8 cellular contexts compared by ENCODE assay signal in genomic region chr6:16238057-16238657, GRCh38. TPM values are rescaled to one million over a fixed set of nuclear protein-coding genes. Genes with fewer than 3 reads are reported as not detected.
DNase-seq lines count a peak whose midpoint lies in the region; ATAC-seq and TF ChIP-seq lines count a peak whose summit lies in the region.

Gene GMPR (plus strand): TSS chr6:16238587. CDS start chr6:16238694, 107 bp downstream.

- ATAC-seq in HG02588 (IDR thresholded peaks at IDR 0.05; ENCODE audit: unreplicated experiment), result peak; percentile 83
- peak; percentile 97 for ATAC-seq in activated CD8-positive, alpha-beta memory T cell treated with anti-CD3 and anti-CD28 coated beads, Interleukin-2, amount 10 ng/mL, durations not matched to agents 7 days and 5 days

- H3K4me3 ChIP-seq in GM12865 (ENCODE audit: low read depth, low read length), result peak within 1 kb of the TSS; percentile 59
- H3K4me3 ChIP-seq in endodermal cell (ENCODE audit: low read length), result peak within 1 kb of the TSS; percentile 80
- peak within 1 kb of the TSS; percentile 41 for H3K4me3 ChIP-seq in mesodermal cell (ENCODE audit: extremely low read depth, insufficient read depth, low read length, poor library complexity, severe bottlenecking)

- no peaks in the 10 kb centered on the region for H3K36me3 ChIP-seq in endodermal cell (ENCODE audit: control insufficient read depth, insufficient read depth, low read length)
- H3K36me3 ChIP-seq in mesodermal cell (ENCODE audit: control insufficient read depth, insufficient read depth, low read length), result no peaks in the 10 kb centered on the region

- peaks cover 29% of the 10 kb centered on the region for H3K27me3 ChIP-seq in endodermal cell (ENCODE audit: control insufficient read depth, insufficient read depth, low read length, poor library complexity, severe bottlenecking)

- 9 to 58% methylated on average over 6 to 56 of the region's 56 CpGs for WGBS in endodermal cell (ENCODE audit: insufficient coverage in 1 of 2, insufficient read length in 1 of 2), 2 experiments
- 14 to 17% methylated on average over 24 to 30 of the region's 56 CpGs for WGBS in mesodermal cell (ENCODE audit: insufficient coverage in 2 of 2), 2 experiments

- H3K4me1 Mint-ChIP-seq in activated CD8-positive, alpha-beta memory T cell treated with anti-CD3 and anti-CD28 coated beads, Interleukin-2, amount 10 ng/mL, durations not matched to agents 7 days and 5 days, result peaks cover 26% of the 10 kb centered on the region
- H3K4me1 Mint-ChIP-seq in endodermal cell, result peaks cover 22% of the 10 kb centered on the region

- no peaks in the 10 kb centered on the region for H3K9me3 Mint-ChIP-seq in activated CD8-positive, alpha-beta memory T cell treated with anti-CD3 and anti-CD28 coated beads, Interleukin-2, amount 10 ng/mL, durations not matched to agents 7 days and 5 days (ENCODE audit: low read depth)
- no peaks in the 10 kb centered on the region for H3K9me3 Mint-ChIP-seq in endodermal cell

- H3K9ac ChIP-seq in endodermal cell (ENCODE audit: extremely low read depth, low read length, poor library complexity, severe bottlenecking), result peak within 1 kb of the TSS; percentile 12

- H3K36me3 Mint-ChIP-seq in activated CD8-positive, alpha-beta memory T cell treated with anti-CD3 and anti-CD28 coated beads, Interleukin-2, amount 10 ng/mL, durations not matched to agents 7 days and 5 days, result no peaks in the 10 kb centered on the region
- no peaks in the 10 kb centered on the region for H3K36me3 Mint-ChIP-seq in endodermal cell (ENCODE audit: low read depth)

- no peak within 1 kb of the TSS for H3K27ac ChIP-seq in endodermal cell (ENCODE audit: low read depth, low read length)
- no peak within 1 kb of the TSS for H3K27ac ChIP-seq in mesodermal cell (ENCODE audit: low read depth, low read length, severe bottlenecking)

- H3K9me3 ChIP-seq in endodermal cell (ENCODE audit: control insufficient read depth, low read length) (no peaks in the 10 kb centered on the region), mesodermal cell (ENCODE audit: control insufficient read depth, low read length) (no peaks in the 10 kb centered on the region)

- H3K4me1 ChIP-seq in endodermal cell (ENCODE audit: control insufficient read depth, insufficient read depth, low read length) (peaks cover 10% of the 10 kb centered on the region), mesodermal cell (ENCODE audit: control insufficient read depth, insufficient read depth, low read length, poor library complexity, severe bottlenecking) (peaks cover 16% of the 10 kb centered on the region)

- H3K27me3 Mint-ChIP-seq in activated CD8-positive, alpha-beta memory T cell treated with anti-CD3 and anti-CD28 coated beads, Interleukin-2, amount 10 ng/mL, durations not matched to agents 7 days and 5 days, result peaks cover 54% of the 10 kb centered on the region
- peaks cover 54% of the 10 kb centered on the region for H3K27me3 Mint-ChIP-seq in endodermal cell (ENCODE audit: insufficient read depth)

- peak within 1 kb of the TSS; percentile 85 for H3K4me3 Mint-ChIP-seq in activated CD8-positive, alpha-beta memory T cell treated with anti-CD3 and anti-CD28 coated beads, Interleukin-2, amount 10 ng/mL, durations not matched to agents 7 days and 5 days
- H3K4me3 Mint-ChIP-seq in endodermal cell, result peak within 1 kb of the TSS; percentile 65

- CTCF ChIA-PET in activated CD8-positive, alpha-beta memory T cell treated with anti-CD3 and anti-CD28 coated beads, Interleukin-2, amount 10 ng/mL, durations not matched to agents 7 days and 5 days (lab: Charles Lee), result interaction anchor here (1.0 to 1.2 kb wide), 3 partner anchors 32 to 1363 kb away, joined by 3 to 4 read pairs (median 3); no protein-coding TSS in a partner anchor

- no peak for TF ChIP-seq CTCF in GM12865 (IDR thresholded peaks at IDR 0.05; ENCODE audit: insufficient read depth, low read depth, low read length, missing control alignments)
- TF ChIP-seq CTCF in endodermal cell (conservative IDR thresholded peaks at IDR 0.05), result no peak

- DNase-seq in GM12865 (ENCODE audit: low read depth) (peak; percentile 65), NCI-H524 (lab: John Stamatoyannopoulos, UW) (peak; percentile 51 to 58), endodermal cell (peak; percentile 85), NCI-H128 (lab: John Stamatoyannopoulos, UW; ENCODE audit: unreplicated experiment) (no peak)
- peak; percentile 88 for DNase-seq in activated CD8-positive, alpha-beta memory T cell treated with anti-CD3 and anti-CD28 coated beads, Interleukin-2, amount 10 ng/mL, durations not matched to agents 7 days and 5 days
- DNase-seq in stimulated activated CD8-positive, alpha-beta memory T cell treated with anti-CD3 and anti-CD28 coated beads, Interleukin-15, amount 100 ng/mL, for 48 hours (ENCODE audit: low read depth in 2 of 2), result peak; percentile 65 to 68

- H3K27ac Mint-ChIP-seq in activated CD8-positive, alpha-beta memory T cell treated with anti-CD3 and anti-CD28 coated beads, Interleukin-2, amount 10 ng/mL, durations not matched to agents 7 days and 5 days, result peak within 1 kb of the TSS; percentile 69
- no peak within 1 kb of the TSS for H3K27ac Mint-ChIP-seq in endodermal cell

RNA-seq across cellular contexts. Expression of gene GMPR, which starts in this region (rescaled TPM):
- total RNA-seq in activated CD8-positive, alpha-beta memory T cell treated with anti-CD3 and anti-CD28 coated beads, Interleukin-2, amount 10 ng/mL, durations not matched to agents 7 days and 5 days, result 10 to 100 TPM; 11.8 to 13.1 TPM
- total RNA-seq in endodermal cell, result 10 to 100 TPM in 1 of 2 donors, 1 to 10 TPM in 1; 4.9 to 20.7 TPM
- polyA plus RNA-seq in endodermal cell (2013, experiment 1 of 2), result 6.1 TPM
- 6.0 TPM for polyA plus RNA-seq in endodermal cell (2013, experiment 2 of 2)
- 12.9 TPM for polyA plus RNA-seq in mesodermal cell (2013, experiment 1 of 2)
- 11.4 TPM for polyA plus RNA-seq in mesodermal cell (2013, experiment 2 of 2)
